ENCODE assay signal across 18 cellular contexts in genomic region chr3:195887670-195888069, GRCh38.
"Had no signal": no experiment of that assay in that cellular context is flagged by ENCODE, and none has a peak within 500 bp of the region (broad histone marks: within the 10 kb centered on the region; RNA-seq: fewer than 3 reads in every experiment).

No MANE protein-coding gene starts in this region.

- H3K9ac ChIP-seq: SK-N-SH had no signal

- DNase-seq: activated CD4-positive, alpha-beta T cell treated with anti-CD3 and anti-CD28 coated beads, Interleukin-2, amount 10 ng/mL, durations not matched to agents 24 days and 14 days; activated CD8-positive, alpha-beta memory T cell treated with anti-CD3 and anti-CD28 coated beads for 24 hours; activated CD8-positive, alpha-beta memory T cell treated with anti-CD3 and anti-CD28 coated beads, Interleukin-2, amount 50 U/mL, for 48 hours; activated effector memory CD4-positive, alpha-beta T cell treated with anti-CD3 and anti-CD28 coated beads, Interleukin-2, amount 50 U/mL, for 16 hours; activated T-cell treated with anti-CD3 and anti-CD28 coated beads, Interleukin-2, amount 50 U/mL, for 72 hours; amniotic stem cell; effector memory CD8-positive, alpha-beta T cell; foreskin fibroblast; left lung; nephron progenitor cell; SK-N-SH; stimulated activated CD4-positive, alpha-beta T cell treated with anti-CD3 and anti-CD28 coated beads, Interleukin-4, amount 100 ng/mL, for 24 hours; testis had no signal

- H3K9me3 ChIP-seq: left lung, prostate gland, SK-N-SH, testis had no signal

- H3K4me3 ChIP-seq: left lung, prostate gland, testis had no signal

- H3K27me3 Mint-ChIP-seq: activated CD4-positive, alpha-beta T cell treated with anti-CD3 and anti-CD28 coated beads, Interleukin-2, amount 10 ng/mL, durations not matched to agents 24 days and 14 days; effector memory CD8-positive, alpha-beta T cell had no signal

- H3K27ac ChIP-seq: prostate gland had no signal

- H3K4me2 ChIP-seq: SK-N-SH had no signal

- FAIRE-seq: keratinocyte had no signal

- H3K9me3 Mint-ChIP-seq: activated CD4-positive, alpha-beta T cell treated with anti-CD3 and anti-CD28 coated beads, Interleukin-2, amount 10 ng/mL, durations not matched to agents 24 days and 14 days; activated naive CD4-positive, alpha-beta T cell treated with anti-CD3 and anti-CD28 coated beads, Interleukin-2, amount 50 U/mL, for 72 hours; activated T-cell treated with anti-CD3 and anti-CD28 coated beads, Interleukin-2, amount 50 U/mL, for 72 hours; effector memory CD8-positive, alpha-beta T cell; nephron progenitor cell; stimulated activated effector memory CD8-positive, alpha-beta T cell treated with anti-CD3 and anti-CD28 coated beads, Interleukin-12 subunit alpha, Interleukin-12 subunit beta, amount 100 ng/mL, for 72 hours had no signal

- ATAC-seq: activated naive CD4-positive, alpha-beta T cell treated with anti-CD3 and anti-CD28 coated beads, Interleukin-2, amount 50 U/mL, for 72 hours; activated T-cell treated with anti-CD3 and anti-CD28 coated beads, Interleukin-2, amount 50 U/mL, for 72 hours; effector memory CD8-positive, alpha-beta T cell; left lung; sciatic nerve; stimulated activated effector memory CD8-positive, alpha-beta T cell treated with anti-CD3 and anti-CD28 coated beads, Interleukin-12 subunit alpha, Interleukin-12 subunit beta, amount 100 ng/mL, for 72 hours had no signal

- H3K36me3 Mint-ChIP-seq: activated naive CD4-positive, alpha-beta T cell treated with anti-CD3 and anti-CD28 coated beads, Interleukin-2, amount 50 U/mL, for 72 hours had no signal

- H3K27ac Mint-ChIP-seq: activated CD4-positive, alpha-beta T cell treated with anti-CD3 and anti-CD28 coated beads, Interleukin-2, amount 10 ng/mL, durations not matched to agents 24 days and 14 days; activated T-cell treated with anti-CD3 and anti-CD28 coated beads, Interleukin-2, amount 50 U/mL, for 72 hours; effector memory CD8-positive, alpha-beta T cell had no signal

- H3K27me3 ChIP-seq: left lung, testis had no signal

- H3K4me1 Mint-ChIP-seq: activated CD4-positive, alpha-beta T cell treated with anti-CD3 and anti-CD28 coated beads, Interleukin-2, amount 10 ng/mL, durations not matched to agents 24 days and 14 days had no signal

- H3K4me3 Mint-ChIP-seq: activated CD4-positive, alpha-beta T cell treated with anti-CD3 and anti-CD28 coated beads, Interleukin-2, amount 10 ng/mL, durations not matched to agents 24 days and 14 days; activated T-cell treated with anti-CD3 and anti-CD28 coated beads, Interleukin-2, amount 50 U/mL, for 72 hours; effector memory CD8-positive, alpha-beta T cell; nephron progenitor cell; stimulated activated effector memory CD8-positive, alpha-beta T cell treated with anti-CD3 and anti-CD28 coated beads, Interleukin-12 subunit alpha, Interleukin-12 subunit beta, amount 100 ng/mL, for 72 hours had no signal
